8 cellular contexts compared by ENCODE assay signal in the genomic region with DNA sequence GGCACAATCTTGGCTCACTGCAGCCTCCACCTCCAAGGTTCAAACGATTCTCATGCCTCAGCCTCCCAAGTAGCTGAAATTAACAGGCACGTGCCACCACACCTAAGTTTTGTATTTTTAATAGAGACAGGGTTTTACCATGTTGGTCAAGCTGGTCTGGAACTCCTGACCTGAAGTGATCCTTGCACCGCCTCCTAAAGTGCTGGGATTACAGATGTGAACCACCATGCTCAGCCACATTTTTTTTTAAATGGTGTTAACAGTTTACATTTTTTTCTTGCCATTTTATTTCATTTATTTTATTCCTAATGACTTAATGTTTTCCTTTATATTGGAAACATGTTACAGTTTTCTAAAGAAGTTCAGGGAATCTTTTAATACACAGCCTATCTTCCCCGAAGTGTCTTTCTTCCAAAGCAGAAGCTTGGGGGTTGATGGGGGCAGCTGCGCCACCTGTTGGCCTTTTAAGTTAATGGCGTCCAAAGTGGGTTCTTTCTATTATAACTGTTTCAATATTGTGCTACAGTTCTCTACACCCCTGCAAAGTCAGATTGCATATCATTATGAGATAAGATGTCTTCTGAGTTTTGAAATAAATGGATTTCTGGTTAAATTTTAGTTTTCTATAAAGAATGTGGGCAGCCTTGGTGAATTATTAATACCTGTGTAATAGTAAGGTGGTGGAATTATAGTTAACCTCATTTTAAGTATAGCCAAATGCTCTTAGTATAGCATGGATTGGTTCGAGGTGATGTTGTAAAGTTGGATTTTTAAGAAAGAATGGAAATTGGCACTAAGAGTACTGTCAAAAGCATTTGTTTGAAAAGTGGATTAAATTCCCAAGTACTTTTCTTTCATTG. TPM values are rescaled to one million over a fixed set of nuclear protein-coding genes. Genes with fewer than 3 reads are reported as not detected.
DNase-seq lines count a peak whose midpoint lies in the region; TF ChIP-seq lines count a peak whose summit lies in the region.

No MANE protein-coding gene starts in this region.

- no peak overlapping the region for H3K4me3 Mint-ChIP-seq in CD8-positive, alpha-beta memory T cell
- no peak overlapping the region for H3K4me3 Mint-ChIP-seq in nephron

- peaks cover 0 to 8% (median 0%) of the 10 kb centered on the region in 3 donors for H3K4me1 Mint-ChIP-seq in CD8-positive, alpha-beta memory T cell
- peaks cover 25% of the 10 kb centered on the region for H3K4me1 Mint-ChIP-seq in nephron

- H3K79me2 ChIP-seq in OCI-LY3 (ENCODE audit: low read length), result peaks cover 9% of the 10 kb centered on the region

- H3K9ac ChIP-seq in OCI-LY3 (ENCODE audit: low read length), result no peak overlapping the region

- no peak overlapping the region for H3K27ac ChIP-seq in CD8-positive, alpha-beta memory T cell (ENCODE audit: low read depth, low read length)
- H3K27ac ChIP-seq in OCI-LY3 (ENCODE audit: low read length) (no peak overlapping the region), esophagus squamous epithelium (no peak overlapping the region), testis (no peak overlapping the region)

- H3K27me3 Mint-ChIP-seq in CD8-positive, alpha-beta memory T cell, result no peaks in the 10 kb centered on the region
- no peaks in the 10 kb centered on the region for H3K27me3 Mint-ChIP-seq in nephron (ENCODE audit: low read depth)

- CTCF ChIA-PET in CD8-positive, alpha-beta memory T cell (lab: Charles Lee), result interaction anchor here (0.7 to 5.1 kb wide), 26 partner anchors 9 to 244 kb away, joined by 3 to 96 read pairs (median 4); no protein-coding TSS in a partner anchor

- H3K4me3 ChIP-seq in CD8-positive, alpha-beta memory T cell (ENCODE audit: low read length), result no peak overlapping the region
- H3K4me3 ChIP-seq in OCI-LY3 (ENCODE audit: low read length) (no peak overlapping the region), esophagus squamous epithelium (no peak overlapping the region), testis (no peak overlapping the region)

- intact Hi-C loops in esophagus squamous epithelium (cut with DNase I) (loop anchor here (5.0 kb wide), 1 partner anchor 128 kb away; no protein-coding TSS in a partner anchor), testis (cut with DNase I; ENCODE audit: low total_unique reads) (no loop called here)

- WGBS in esophagus squamous epithelium, 2 donors, result 40 to 43% methylated on average over 7 of the region's 7 CpGs
- 50 to 53% methylated on average over 7 of the region's 7 CpGs for WGBS in testis, 2 donors

- TF ChIP-seq POLR2A in esophagus squamous epithelium (IDR thresholded peaks at IDR 0.05), result no peak
- no peak for TF ChIP-seq POLR2A in testis (IDR thresholded peaks at IDR 0.05)

- H3K27me3 ChIP-seq in CD8-positive, alpha-beta memory T cell (ENCODE audit: insufficient read depth, low read length, poor library complexity, severe bottlenecking), result no peaks in the 10 kb centered on the region
- no peaks in the 10 kb centered on the region for H3K27me3 ChIP-seq in OCI-LY3 (ENCODE audit: low read depth, low read length)
- no peaks in the 10 kb centered on the region for H3K27me3 ChIP-seq in esophagus squamous epithelium
- H3K27me3 ChIP-seq in testis, result no peaks in the 10 kb centered on the region

- no peaks in the 10 kb centered on the region for H3K9me3 Mint-ChIP-seq in CD8-positive, alpha-beta memory T cell
- H3K9me3 Mint-ChIP-seq in nephron, result no peaks in the 10 kb centered on the region

- H2AFZ ChIP-seq in OCI-LY3 (ENCODE audit: low read depth, low read length), result no peak overlapping the region

- peaks cover 9% of the 10 kb centered on the region for H4K20me1 ChIP-seq in OCI-LY3 (ENCODE audit: insufficient read depth, low read length)

- H3K36me3 ChIP-seq in CD8-positive, alpha-beta memory T cell (ENCODE audit: insufficient read depth, low read length), result peaks cover 52% of the 10 kb centered on the region
- H3K36me3 ChIP-seq in OCI-LY3 (replicated peaks; ENCODE audit: low read depth, low read length) (peaks cover 65% of the 10 kb centered on the region), esophagus squamous epithelium (peaks cover 0 to 87% (median 50%) of the 10 kb centered on the region in 3 donors), testis (ENCODE audit: low read depth, missing control alignments) (no peaks in the 10 kb centered on the region)

- peak overlapping the region in 3 of 8 donors; percentile 52 to 83 (median 55) for H3K27ac Mint-ChIP-seq in CD8-positive, alpha-beta memory T cell
- peak overlapping the region; percentile 40 to 82 (median 55) for H3K27ac Mint-ChIP-seq in nephron

- DNase-seq in CD8-positive, alpha-beta memory T cell, result peak; percentile 27 to 76 (median 47)
- peak; percentile 22 for DNase-seq in HK-2 (ENCODE audit: unreplicated experiment)
- DNase-seq in activated T-cell treated with anti-CD3 and anti-CD28 coated beads, Interleukin-2, amount 50 U/mL, for 1 hour, result peak; percentile 59
- DNase-seq in esophagus squamous epithelium (lab: John Stamatoyannopoulos, UW), result no peak
- peak; percentile 64 for DNase-seq in testis
- DNase-seq in mesenteric fat pad (ENCODE audit: low spot score), result no peak

- no peaks in the 10 kb centered on the region for H3K9me3 ChIP-seq in CD8-positive, alpha-beta memory T cell (ENCODE audit: low read length)
- H3K9me3 ChIP-seq in OCI-LY3 (ENCODE audit: insufficient read depth, low read length), result no peaks in the 10 kb centered on the region
- no peaks in the 10 kb centered on the region for H3K9me3 ChIP-seq in esophagus squamous epithelium
- H3K9me3 ChIP-seq in testis, result no peaks in the 10 kb centered on the region

- no peak overlapping the region for H3K4me2 ChIP-seq in OCI-LY3 (ENCODE audit: low read length)

- POLR2A ChIA-PET in CD8-positive, alpha-beta memory T cell (lab: Charles Lee), result no interaction called here

- H3K4me1 ChIP-seq in CD8-positive, alpha-beta memory T cell (ENCODE audit: insufficient read depth, low read length), result no peaks in the 10 kb centered on the region
- H3K4me1 ChIP-seq in OCI-LY3 (ENCODE audit: low read length), result peaks cover 33% of the 10 kb centered on the region
- H3K4me1 ChIP-seq in esophagus squamous epithelium, result peaks cover 0 to 9% (median 0%) of the 10 kb centered on the region in 3 donors
- no peaks in the 10 kb centered on the region for H3K4me1 ChIP-seq in testis

- TF ChIP-seq CTCF in OCI-LY3 (IDR thresholded peaks at IDR 0.05; ENCODE audit: low read depth, low read length), result peak; percentile 99
- peak; percentile 76 to 87 (median 82) for TF ChIP-seq CTCF in esophagus squamous epithelium (IDR thresholded peaks at IDR 0.05)
- TF ChIP-seq CTCF in nephron (IDR thresholded peaks at IDR 0.05; ENCODE audit: unreplicated experiment in 3 of 3), result peak; percentile 82 to 85 (median 85)
- peak; percentile 60 to 89 (median 72) for TF ChIP-seq CTCF in testis (IDR thresholded peaks at IDR 0.05)

- H3K36me3 Mint-ChIP-seq in CD8-positive, alpha-beta memory T cell, result peaks cover 6 to 83% (median 20%) of the 10 kb centered on the region in 3 donors
- H3K36me3 Mint-ChIP-seq in nephron (ENCODE audit: low read depth), result peaks cover 78% of the 10 kb centered on the region

RNA-seq across cellular contexts. Expression of a gene that starts 42.0 kb away (rescaled TPM):
- 100 to 1,000 TPM; 104 to 108 TPM for total RNA-seq in CD8-positive, alpha-beta memory T cell
- polyA plus RNA-seq in CD8-positive, alpha-beta memory T cell, result 73.5 TPM
- total RNA-seq in esophagus squamous epithelium, result 10 to 100 TPM; 30.4 to 84.7 (median 47.8) TPM
- 100 to 1,000 TPM; 184 to 186 TPM for total RNA-seq in testis
- 118 TPM for polyA plus RNA-seq in testis (ENCODE audit: insufficient read depth, low read depth, low replicate concordance)
- total RNA-seq in mesenteric fat pad, result 76.1 TPM

Comparison
In these comparisons a context has a peak if more than half of its experiments do, and no peak if none do; other contexts are left out.
1. DNase-seq: peak in CD8-positive, alpha-beta memory T cell (5 of 5), HK-2 (single experiment), activated T-cell treated with anti-CD3 and anti-CD28 coated beads, Interleukin-2, amount 50 U/mL, for 1 hour (single experiment) and testis (single experiment); none in esophagus squamous epithelium (single experiment) and mesenteric fat pad (single experiment).
2. Peak in every context shown above with its lines, with median percentiles within 50 percentile points of each other: CTCF ChIP-seq.